In the genomic region with DNA sequence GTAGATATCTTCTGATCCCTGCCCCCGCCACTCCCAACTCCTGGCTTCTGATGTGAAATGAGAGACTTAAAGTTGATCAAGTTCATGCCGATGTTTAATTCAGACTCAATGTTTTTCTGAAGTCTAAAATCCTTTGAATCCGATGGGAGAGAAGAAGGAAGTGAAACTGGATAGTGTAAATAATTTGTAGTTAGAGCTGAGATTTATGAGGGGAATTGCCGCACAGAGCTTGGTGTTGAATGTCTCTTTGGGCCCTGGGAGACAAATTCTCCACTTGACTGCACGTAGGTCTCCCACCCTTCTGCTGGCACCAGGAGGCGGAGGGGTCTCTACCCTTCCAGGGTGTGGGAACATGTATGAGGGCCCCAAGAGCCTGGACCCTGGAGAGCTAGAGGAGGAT, we compare ENCODE assay signal across 17 cellular contexts.
DNase-seq lines count a peak whose midpoint lies in the region; ATAC-seq, FAIRE-seq and TF ChIP-seq lines count a peak whose summit lies in the region.
"Had no signal": no experiment of that assay in that cellular context is flagged by ENCODE, and none has a peak within 500 bp of the region (broad histone marks: within the 10 kb centered on the region; RNA-seq: fewer than 3 reads in every experiment).

No MANE protein-coding gene starts in this region.

- no peak for TF ChIP-seq EP300 in suprapubic skin (IDR thresholded peaks at IDR 0.05)

- ATAC-seq in right cardiac atrium (no peak), HG02973 (IDR thresholded peaks at IDR 0.05; ENCODE audit: unreplicated experiment) (no peak)
- ATAC-seq: naive thymus-derived CD4-positive, alpha-beta T cell had no signal

- H3K27me3 ChIP-seq in suprapubic skin: no peaks in the 10 kb centered on the region
- no peaks in the 10 kb centered on the region for H3K27me3 ChIP-seq in right cardiac atrium (ENCODE audit: control insufficient read depth, insufficient read depth)
- H3K27me3 ChIP-seq: heart right ventricle, testis had no signal

- FAIRE-seq in GM12891 (lab: Jason Lieb, UNC): no peak

- intact Hi-C loops in right cardiac atrium (cut with DNase I): loop anchor here in 1 of 4 donors (10.0 kb wide), 1 partner anchor 202 kb away; no protein-coding TSS in a partner anchor

- no peaks in the 10 kb centered on the region for H3K9me3 ChIP-seq in suprapubic skin
- no peaks in the 10 kb centered on the region for H3K9me3 ChIP-seq in right cardiac atrium (ENCODE audit: control insufficient read depth, low read length)
- H3K9me3 ChIP-seq: heart right ventricle, testis had no signal

- WGBS in suprapubic skin: 69% methylated on average over 6 of the region's 6 CpGs
- 84% methylated on average over 6 of the region's 6 CpGs for WGBS in right cardiac atrium

- peaks cover 46% of the 10 kb centered on the region for H3K4me1 ChIP-seq in suprapubic skin
- H3K4me1 ChIP-seq in right cardiac atrium (ENCODE audit: control insufficient read depth, insufficient read depth, low read length): peaks cover 16% of the 10 kb centered on the region

- peak overlapping the region; percentile 31; the same call in 1 of the 2 replicates for H3K27ac ChIP-seq in VCaP
- peak overlapping the region; percentile 12 for H3K27ac ChIP-seq in suprapubic skin
- no peak overlapping the region for H3K27ac ChIP-seq in right cardiac atrium (ENCODE audit: low read length)
- H3K27ac ChIP-seq: testis, WERI-Rb-1 had no signal

- H3K4me3 ChIP-seq in suprapubic skin (no peak overlapping the region), right cardiac atrium (ENCODE audit: low read length) (no peak overlapping the region)
- H3K4me3 ChIP-seq: heart right ventricle, testis had no signal

- no peaks in the 10 kb centered on the region for H3K36me3 ChIP-seq in suprapubic skin
- H3K36me3 ChIP-seq: heart right ventricle, WERI-Rb-1 had no signal

- no peak for DNase-seq in GM12891 (ENCODE audit: insufficient read length, low spot score)
- DNase-seq in left kidney (ENCODE audit: low read depth, low spot score): peak; percentile 92
- no peak for DNase-seq in suprapubic skin (ENCODE audit: low spot score in 2 of 2)
- DNase-seq in right cardiac atrium: no peak
- no peak for DNase-seq in NCI-H2227 treated with DMSO at 0.1 percent for 48 hours (lab: John Stamatoyannopoulos, UW)
- no peak for DNase-seq in NCI-H187 treated with DMSO at 0.1 percent for 48 hours (lab: John Stamatoyannopoulos, UW)
- DNase-seq: activated effector memory CD4-positive, alpha-beta T cell treated with Interleukin-2 at 50 U/mL for 16 hours; cortex of kidney; DMS79 treated with DMSO at 0.1 percent for 48 hours; GOT3; naive thymus-derived CD4-positive, alpha-beta T cell; NCI-H1092; testis; WERI-Rb-1 had no signal

- no peak for TF ChIP-seq CTCF in VCaP (conservative IDR thresholded peaks at IDR 0.05)
- TF ChIP-seq CTCF in suprapubic skin (IDR thresholded peaks at IDR 0.05): no peak

- no peak for TF ChIP-seq POLR2A in GM12891 (IDR thresholded peaks at IDR 0.05; ENCODE audit: low read depth, low read length)
- no peak for TF ChIP-seq POLR2A in suprapubic skin (IDR thresholded peaks at IDR 0.05)

TF ChIP-seq in GM12891, 5 proteins besides CTCF, POLR2A, EP300 and RAD21:
- TF ChIP-seq TAF1 (IDR thresholded peaks at IDR 0.05; ENCODE audit: low read depth, low read length) (no peak), SPI1 (IDR thresholded peaks at IDR 0.05; ENCODE audit: low read depth, low read length) (0 out of 2 replicates have a peak, but pooled peaks have one; percentile 32), POLR2AphosphoS5 (IDR thresholded peaks at IDR 0.05; ENCODE audit: low read depth, low read length) (no peak), PAX5 (IDR thresholded peaks at IDR 0.05; ENCODE audit: insufficient read depth, low read length, severe bottlenecking) (no peak), POU2F2 (IDR thresholded peaks at IDR 0.05; ENCODE audit: low read depth, low read length) (no peak)
